In the genomic region with DNA sequence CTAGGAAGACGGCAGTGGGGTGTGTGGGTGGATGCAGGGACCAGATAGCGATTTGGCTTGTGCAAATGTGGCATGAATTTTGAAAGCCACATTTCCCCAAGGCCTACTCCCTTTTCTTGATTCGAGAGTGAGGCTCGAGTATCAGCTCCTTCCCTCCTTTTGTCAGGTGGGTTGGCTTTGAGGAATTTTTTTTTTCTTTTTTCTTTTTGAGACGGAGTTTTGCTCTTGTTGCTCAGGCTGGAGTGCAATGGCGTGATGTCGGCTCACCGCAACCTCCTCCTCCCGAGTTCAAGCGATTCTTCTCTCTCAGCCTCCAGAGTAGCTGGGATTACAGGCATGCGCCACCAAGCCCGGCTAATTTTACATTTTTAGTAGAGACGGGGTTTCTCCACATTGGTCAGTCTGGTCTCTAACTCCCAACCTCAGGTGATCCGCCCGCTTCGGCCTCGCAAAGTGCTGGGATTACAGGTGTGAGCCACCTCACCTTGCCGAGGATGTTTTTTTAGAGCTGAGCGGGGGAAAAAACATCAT, we compare ENCODE assay signal across 8 cellular contexts.
DNase-seq lines count a peak whose midpoint lies in the region; ATAC-seq, FAIRE-seq and TF ChIP-seq lines count a peak whose summit lies in the region.
"Not testable (repeated sequence)": the region's sequence is repeated elsewhere in the genome, so short reads cannot be mapped to it uniquely, and the experiment has no call there.

No MANE protein-coding gene starts in this region.

- not testable (repeated sequence) for TF ChIP-seq RAD21 in neural cell (conservative IDR thresholded peaks at IDR 0.05)

- not testable (repeated sequence) for H3K9ac ChIP-seq in endothelial cell of umbilical vein (replicated peaks; ENCODE audit: extremely low read depth, insufficient read depth, low read length)
- peak overlapping the region; percentile 82 for H3K9ac ChIP-seq in neural cell (ENCODE audit: low read length)

- CTCF ChIA-PET in CD4-positive, alpha-beta T cell (lab: Charles Lee): interaction anchor here (0.6 to 1.3 kb wide), 3 partner anchors 10 to 37 kb away, joined by 4 read pairs; no protein-coding TSS in a partner anchor
- CTCF ChIA-PET in activated CD4-positive, alpha-beta T cell treated with anti-CD3 and anti-CD28 coated beads for 36 hours (lab: Charles Lee): interaction anchor here (0.9 to 1.1 kb wide), 2 partner anchors 10 to 40 kb away, joined by 3 read pairs; no protein-coding TSS in a partner anchor
- CTCF ChIA-PET in endothelial cell of umbilical vein (lab: Charles Lee): interaction anchor here (1.5 to 2.0 kb wide), 2 partner anchors 25 to 26 kb away, joined by 4 read pairs; no protein-coding TSS in a partner anchor

- not testable (repeated sequence) for TF ChIP-seq POLR2A in endothelial cell of umbilical vein (IDR thresholded peaks at IDR 0.05; ENCODE audit: low read depth, low read length)

- H3F3A ChIP-seq in neural cell (ENCODE audit: insufficient read depth, low read length, poor library complexity, severe bottlenecking): not testable (repeated sequence)

- not testable (repeated sequence) for H3K36me3 Mint-ChIP-seq in CD4-positive, alpha-beta T cell (ENCODE audit: low read depth); activated CD4-positive, alpha-beta T cell treated with anti-CD3 and anti-CD28 coated beads for 36 hours (ENCODE audit: low read depth); immature natural killer cell

- H3K27me3 Mint-ChIP-seq in CD4-positive, alpha-beta T cell; activated CD4-positive, alpha-beta T cell treated with anti-CD3 and anti-CD28 coated beads for 36 hours: not testable (repeated sequence)
- peaks cover 2 to 11% (median 5%) of the 10 kb centered on the region in 3 donors for H3K27me3 Mint-ChIP-seq in immature natural killer cell (ENCODE audit: low read depth in 3 of 3)

- DNase-seq in CD4-positive, alpha-beta T cell: peak in 2 of 10 experiments; percentile 1 to 4
- not testable (repeated sequence) for DNase-seq in MG63; activated CD4-positive, alpha-beta T cell treated with anti-CD3 and anti-CD28 coated beads for 36 hours; ascending aorta (ENCODE audit: low spot score in 2 of 2); endothelial cell of umbilical vein (ENCODE audit: low read depth, low spot score); immature natural killer cell
- peak; percentile 30 for DNase-seq in stimulated activated naive CD4-positive, alpha-beta T cell treated with Interleukin-2 at 50 U/mL for 16 hours (lab: John Stamatoyannopoulos, UW)

- dilution Hi-C loops in endothelial cell of umbilical vein (cut with MboI; ENCODE audit: extremely low pct_ligation_motif_present, low sequenced_read_pairs): not testable (repeated sequence)

- ATAC-seq in CD4-positive, alpha-beta T cell (ENCODE audit: poor library complexity): peak; percentile 7
- peak; percentile 1 for ATAC-seq in activated CD4-positive, alpha-beta T cell treated with anti-CD3 and anti-CD28 coated beads for 36 hours

- H3K4me2 ChIP-seq in endothelial cell of umbilical vein (ENCODE audit: insufficient read depth, low read length) (peak overlapping the region; percentile 62), neural cell (ENCODE audit: low read length) (peak overlapping the region; percentile 40)

- not testable (repeated sequence) for H3K79me2 ChIP-seq in endothelial cell of umbilical vein (ENCODE audit: control insufficient read depth, insufficient read depth, low read length); neural cell (replicated peaks; ENCODE audit: insufficient read depth, low read length)

- not testable (repeated sequence) for H3K4me1 ChIP-seq in ascending aorta; endothelial cell of umbilical vein (ENCODE audit: control insufficient read depth, extremely low read depth, insufficient read depth, low read length)

- H2AFZ ChIP-seq in endothelial cell of umbilical vein (ENCODE audit: low read depth, low read length) (peak overlapping the region; percentile 86), neural cell (ENCODE audit: low read depth, low read length) (peak overlapping the region; percentile 69)

- not testable (repeated sequence) for H3K36me3 ChIP-seq in MG63; ascending aorta; endothelial cell of umbilical vein (ENCODE audit: control insufficient read depth in 2 of 2, extremely low read depth in 1 of 2, insufficient read depth in 2 of 2, low read length in 2 of 2); neural cell (ENCODE audit: insufficient read depth, low read length)

- H3K4me3 ChIP-seq in MG63: peak overlapping the region; percentile 63
- H3K4me3 ChIP-seq in ascending aorta: peak overlapping the region; percentile 45 to 63
- H3K4me3 ChIP-seq in endothelial cell of umbilical vein (replicated peaks in 1 of 3; ENCODE audit: insufficient read depth in 1 of 3, low read depth in 1 of 3, low read length in 3 of 3): peak overlapping the region in 2 of 3 experiments; percentile 23 to 31
- peak overlapping the region; percentile 82 for H3K4me3 ChIP-seq in neural cell (ENCODE audit: low read length)

- H3K9me3 ChIP-seq in CD4-positive, alpha-beta T cell (ENCODE audit: control insufficient read depth, low read length); MG63; ascending aorta; endothelial cell of umbilical vein (replicated peaks; ENCODE audit: control insufficient read depth, insufficient read depth, low read length); neural cell (ENCODE audit: low read length): not testable (repeated sequence)

- peak overlapping the region; percentile 97 for H3K4me3 Mint-ChIP-seq in CD4-positive, alpha-beta T cell
- peak overlapping the region; percentile 78 for H3K4me3 Mint-ChIP-seq in activated CD4-positive, alpha-beta T cell treated with anti-CD3 and anti-CD28 coated beads for 36 hours
- H3K4me3 Mint-ChIP-seq in immature natural killer cell: peak overlapping the region; percentile 71 to 90 (median 86)

- not testable (repeated sequence) for TF ChIP-seq EP300 in neural cell (conservative IDR thresholded peaks at IDR 0.05; ENCODE audit: poor library complexity, severe bottlenecking)

- H3K27me3 ChIP-seq in CD4-positive, alpha-beta T cell (ENCODE audit: control insufficient read depth, insufficient read depth, low read length); MG63; ascending aorta; neural cell (ENCODE audit: insufficient read depth, low read depth, low read length): not testable (repeated sequence)
- H3K27me3 ChIP-seq in endothelial cell of umbilical vein (ENCODE audit: control insufficient read depth in 2 of 2, insufficient read depth in 2 of 2, low read length in 2 of 2): peaks cover 9 to 11% of the 10 kb centered on the region in 2 experiments

- FAIRE-seq in endothelial cell of umbilical vein (lab: Jason Lieb, UNC): not testable (repeated sequence)

- H4K20me1 ChIP-seq in endothelial cell of umbilical vein (replicated peaks; ENCODE audit: control insufficient read depth, extremely low read depth, insufficient read depth, low read length); neural cell (ENCODE audit: insufficient read depth): not testable (repeated sequence)

- H3K27ac ChIP-seq in CD4-positive, alpha-beta T cell (ENCODE audit: low read depth, low read length): peak overlapping the region; percentile 81
- not testable (repeated sequence) for H3K27ac ChIP-seq in ascending aorta; endothelial cell of umbilical vein (ENCODE audit: insufficient read depth, low read depth, low read length)
- peak overlapping the region; percentile 71 for H3K27ac ChIP-seq in neural cell (ENCODE audit: low read length)

- H3K9me1 ChIP-seq in endothelial cell of umbilical vein (replicated peaks; ENCODE audit: control insufficient read depth, extremely low read depth, insufficient read depth, low read length): not testable (repeated sequence)

- H3K27ac Mint-ChIP-seq in CD4-positive, alpha-beta T cell: peak overlapping the region; percentile 83
- peak overlapping the region; percentile 90 for H3K27ac Mint-ChIP-seq in activated CD4-positive, alpha-beta T cell treated with anti-CD3 and anti-CD28 coated beads for 36 hours
- peak overlapping the region in 5 of 6 donors; percentile 46 to 75 (median 70) for H3K27ac Mint-ChIP-seq in immature natural killer cell

- not testable (repeated sequence) for H3K9me2 ChIP-seq in neural cell (ENCODE audit: insufficient read depth, low read length)

- H3K9me3 Mint-ChIP-seq in CD4-positive, alpha-beta T cell; activated CD4-positive, alpha-beta T cell treated with anti-CD3 and anti-CD28 coated beads for 36 hours (ENCODE audit: low read depth); immature natural killer cell: not testable (repeated sequence)

- POLR2A ChIA-PET in CD4-positive, alpha-beta T cell (lab: Charles Lee): interaction anchor here (0.6 to 2.8 kb wide), 10 partner anchors 10 to 335 kb away, joined by 3 to 38 read pairs (median 4); a partner anchor contains a TSS
- POLR2A ChIA-PET in activated CD4-positive, alpha-beta T cell treated with anti-CD3 and anti-CD28 coated beads for 36 hours (lab: Charles Lee): interaction anchor here (0.7 to 1.0 kb wide), 2 partner anchors 14 to 76 kb away, joined by 3 read pairs; no protein-coding TSS in a partner anchor
- POLR2A ChIA-PET in endothelial cell of umbilical vein (lab: Charles Lee): not testable (repeated sequence)

- BruUV-seq in endothelial cell of umbilical vein (replicated peaks; lab: Mats Ljungman, UMichigan): TSS peak; percentile 24

- intact Hi-C loops in CD4-positive, alpha-beta T cell (cut with DNase I, micrococcal nuclease): loop anchor here (2.0 to 10.0 kb wide), 4 partner anchors 31 to 75 kb away; no protein-coding TSS in a partner anchor
- intact Hi-C loops in activated CD4-positive, alpha-beta T cell treated with anti-CD3 and anti-CD28 coated beads for 36 hours (cut with DNase I, micrococcal nuclease): loop anchor here (2.0 kb wide), 3 partner anchors 17 to 71 kb away; no protein-coding TSS in a partner anchor
- intact Hi-C loops in ascending aorta (cut with DNase I): not testable (repeated sequence)
- intact Hi-C loops in endothelial cell of umbilical vein (cut with micrococcal nuclease): loop anchor here (1.0 to 10.0 kb wide), 2 partner anchors 9 to 65 kb away; no protein-coding TSS in a partner anchor

- H3K4me1 Mint-ChIP-seq in CD4-positive, alpha-beta T cell (ENCODE audit: low read depth): peaks cover 74% of the 10 kb centered on the region
- H3K4me1 Mint-ChIP-seq in activated CD4-positive, alpha-beta T cell treated with anti-CD3 and anti-CD28 coated beads for 36 hours: peaks cover 51% of the 10 kb centered on the region
- peaks cover 35 to 51% of the 10 kb centered on the region in 2 donors for H3K4me1 Mint-ChIP-seq in immature natural killer cell

- peak; percentile 6 for TF ChIP-seq CTCF in CD4-positive, alpha-beta T cell (IDR thresholded peaks at IDR 0.05)
- TF ChIP-seq CTCF in ascending aorta (IDR thresholded peaks at IDR 0.05); endothelial cell of umbilical vein (IDR thresholded peaks at IDR 0.05; ENCODE audit: extremely low read depth in 1 of 2, insufficient read depth in 1 of 2, low read depth in 1 of 2, low read length in 2 of 2); neural cell (IDR thresholded peaks at IDR 0.05; ENCODE audit: poor library complexity, severe bottlenecking): not testable (repeated sequence)

Comparison
In these comparisons a context has a peak if more than half of its experiments do, and no peak if none do; other contexts are left out.
1. H3K4me3 ChIP-seq: peak in every context shown above with its lines; median percentile 82 in neural cell; 63 in MG63; 54 in ascending aorta; 27 in endothelial cell of umbilical vein.